In the genomic region with DNA sequence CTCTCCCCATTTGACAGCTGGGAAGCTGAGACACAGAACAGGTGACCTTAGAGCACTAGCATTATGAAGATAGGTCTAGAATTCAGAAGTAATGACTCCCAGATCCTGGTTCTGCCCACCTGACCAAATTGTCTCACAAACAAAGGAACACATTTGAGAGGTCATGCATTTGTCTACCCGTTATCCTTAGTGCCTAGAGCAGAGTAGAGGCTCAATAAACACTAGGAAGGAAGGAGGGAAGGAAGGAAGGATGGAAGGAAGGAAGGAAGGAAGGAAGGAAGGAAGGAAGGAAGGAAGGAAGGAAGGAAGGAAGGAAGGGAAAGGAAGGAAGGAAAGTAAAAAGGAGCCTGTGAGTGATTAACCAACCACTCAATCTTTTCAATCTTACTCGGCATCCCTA, we compare ENCODE assay signal across 1 cellular context.
TF ChIP-seq lines count a peak whose summit lies in the region.

No MANE protein-coding gene starts in this region.

TF ChIP-seq in A549, 52 proteins besides CTCF, POLR2A, EP300 and RAD21 (continued from another document):
- TF ChIP-seq BHLHE40 (IDR thresholded peaks at IDR 0.05; ENCODE audit: low read depth, low read length): no peak
- TF ChIP-seq FOSL2 (IDR thresholded peaks at IDR 0.05): no peak
- TF ChIP-seq FOSL2 (CRISPR knock-in tag; IDR thresholded peaks at IDR 0.05): no peak
- TF ChIP-seq NFE2L2 (conservative IDR thresholded peaks at IDR 0.05; ENCODE audit: low read length): no peak
- TF ChIP-seq, protein P1, sequence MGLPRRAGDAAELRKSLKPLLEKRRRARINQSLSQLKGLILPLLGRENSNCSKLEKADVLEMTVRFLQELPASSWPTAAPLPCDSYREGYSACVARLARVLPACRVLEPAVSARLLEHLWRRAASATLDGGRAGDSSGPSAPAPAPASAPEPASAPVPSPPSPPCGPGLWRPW (IDR thresholded peaks at IDR 0.05): no peak
- no peak for TF ChIP-seq POLR2AphosphoS2 (conservative IDR thresholded peaks at IDR 0.05; ENCODE audit: low read length)
- TF ChIP-seq, protein P2, sequence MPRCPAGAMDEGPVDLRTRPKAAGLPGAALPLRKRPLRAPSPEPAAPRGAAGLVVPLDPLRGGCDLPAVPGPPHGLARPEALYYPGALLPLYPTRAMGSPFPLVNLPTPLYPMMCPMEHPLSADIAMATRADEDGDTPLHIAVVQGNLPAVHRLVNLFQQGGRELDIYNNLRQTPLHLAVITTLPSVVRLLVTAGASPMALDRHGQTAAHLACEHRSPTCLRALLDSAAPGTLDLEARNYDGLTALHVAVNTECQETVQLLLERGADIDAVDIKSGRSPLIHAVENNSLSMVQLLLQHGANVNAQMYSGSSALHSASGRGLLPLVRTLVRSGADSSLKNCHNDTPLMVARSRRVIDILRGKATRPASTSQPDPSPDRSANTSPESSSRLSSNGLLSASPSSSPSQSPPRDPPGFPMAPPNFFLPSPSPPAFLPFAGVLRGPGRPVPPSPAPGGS (IDR thresholded peaks at IDR 0.05): no peak
- TF ChIP-seq HDAC2 (IDR thresholded peaks at IDR 0.05): no peak
- TF ChIP-seq HOXA7 (CRISPR knock-in tag; IDR thresholded peaks at IDR 0.05): no peak
- TF ChIP-seq SREBF2 (IDR thresholded peaks at IDR 0.05): no peak
